In the genomic region with DNA sequence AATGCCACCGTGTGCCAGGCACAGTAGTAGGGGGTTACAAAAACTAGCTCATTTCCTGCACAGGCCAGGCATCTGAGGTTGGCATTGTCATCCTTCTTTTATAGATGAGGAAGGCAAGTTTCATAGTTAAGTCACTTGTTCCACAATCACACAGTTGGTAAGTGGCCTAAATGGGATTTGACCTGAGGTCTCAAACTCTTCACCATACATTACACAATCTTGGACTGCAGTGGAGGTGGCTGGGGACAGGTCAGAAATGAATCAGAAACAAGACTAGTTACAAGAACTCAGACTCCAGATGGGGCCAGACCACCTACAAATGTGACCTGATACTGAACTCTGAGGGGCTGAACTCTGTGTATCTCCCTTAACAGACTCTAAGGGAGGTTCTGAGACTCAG, we compare ENCODE assay signal across 31 cellular contexts. TPM values are rescaled to one million over a fixed set of nuclear protein-coding genes. Genes with fewer than 3 reads are reported as not detected.
"Had no signal": no experiment of that assay in that cellular context is flagged by ENCODE, and none has a peak within 500 bp of the region (broad histone marks: within the 10 kb centered on the region; RNA-seq: fewer than 3 reads in every experiment).

No MANE protein-coding gene starts in this region.

- H3K27ac Mint-ChIP-seq: naive thymus-derived CD4-positive, alpha-beta T cell; natural killer cell; nephron; neural progenitor cell; progenitor cell of endocrine pancreas; stimulated activated naive B cell treated with anti-CD40 and anti-IgM and Interleukin-4, amounts not matched to agents 10 μg/mL and 1 μg/mL and 100 μg/mL, for 72 hours had no signal

- H3K9me3 ChIP-seq: ovary, psoas muscle, right lobe of liver, sigmoid colon, stomach, thoracic aorta, thyroid gland, tibial nerve, upper lobe of left lung, vagina had no signal

- H3K79me2 ChIP-seq: parathyroid adenoma had no signal

- H3K27me3 ChIP-seq: neural progenitor cell, ovary, right lobe of liver, sigmoid colon, thyroid gland, tibial nerve, upper lobe of left lung, vagina had no signal

- H3K36me3 ChIP-seq: neural progenitor cell, ovary, right lobe of liver, sigmoid colon, stomach, thoracic aorta, thyroid gland, tibial nerve, upper lobe of left lung, vagina had no signal

- H3K9me3 Mint-ChIP-seq: natural killer cell, nephron had no signal

- ATAC-seq: naive thymus-derived CD4-positive, alpha-beta T cell; natural killer cell; right cardiac atrium; right lobe of liver; stimulated activated naive B cell treated with anti-CD40 and anti-IgM and Interleukin-4, amounts not matched to agents 10 μg/mL and 1 μg/mL and 100 μg/mL, for 72 hours had no signal

- FAIRE-seq: small intestine, urothelium cell line had no signal

- H3K9ac ChIP-seq: neural progenitor cell, parathyroid adenoma had no signal

- H3K27ac ChIP-seq: neural progenitor cell, ovary, parathyroid adenoma, psoas muscle, right lobe of liver, sigmoid colon, stomach, thoracic aorta, thyroid gland, tibial nerve, upper lobe of left lung, vagina had no signal

- H3K4me1 Mint-ChIP-seq: naive thymus-derived CD4-positive, alpha-beta T cell; natural killer cell; nephron; neural progenitor cell; stimulated activated naive B cell treated with anti-CD40 and anti-IgM and Interleukin-4, amounts not matched to agents 10 μg/mL and 1 μg/mL and 100 μg/mL, for 72 hours had no signal

- H3K4me3 ChIP-seq: neural progenitor cell, ovary, psoas muscle, right lobe of liver, sigmoid colon, stomach, thoracic aorta, thyroid gland, tibial nerve, upper lobe of left lung, vagina had no signal

- H3K36me3 Mint-ChIP-seq: naive thymus-derived CD4-positive, alpha-beta T cell; natural killer cell; neural progenitor cell had no signal

- H3K4me1 ChIP-seq: neural progenitor cell, parathyroid adenoma, psoas muscle, right lobe of liver, sigmoid colon, stomach, thyroid gland, tibial nerve, upper lobe of left lung, vagina had no signal

- H3K4me3 Mint-ChIP-seq: naive thymus-derived CD4-positive, alpha-beta T cell; natural killer cell; nephron; neural progenitor cell; stimulated activated naive B cell treated with anti-CD40 and anti-IgM and Interleukin-4, amounts not matched to agents 10 μg/mL and 1 μg/mL and 100 μg/mL, for 72 hours had no signal

- H2AFZ ChIP-seq: neural progenitor cell, parathyroid adenoma had no signal

- H3K4me2 ChIP-seq: neural progenitor cell had no signal

- DNase-seq: naive thymus-derived CD4-positive, alpha-beta T cell; natural killer cell; occipital lobe; ovary; posterior cingulate gyrus; psoas muscle; right cardiac atrium; right lobe of liver; sigmoid colon; small intestine; stimulated activated CD4-positive, alpha-beta T cell treated with anti-CD3 and anti-CD28 coated beads, Interleukin-15, amount 100 ng/mL, for 24 hours; stimulated activated CD4-positive, alpha-beta T cell treated with anti-CD3 and anti-CD28 coated beads, Interleukin-2, amount 100 ng/mL, for 24 hours; stimulated activated CD4-positive, alpha-beta T cell treated with anti-CD3 and anti-CD28 coated beads, Interleukin-2, amount 100 ng/mL, for 48 hours; stimulated activated CD4-positive, alpha-beta T cell treated with anti-CD3 and anti-CD28 coated beads, Interleukin-4, amount 100 ng/mL, for 24 hours; stimulated activated naive B cell treated with anti-CD40 and anti-IgM and Interleukin-4, amounts not matched to agents 10 μg/mL and 1 μg/mL and 100 μg/mL, for 72 hours; stimulated activated naive CD4-positive, alpha-beta T cell treated with Interleukin-2 at 50 U/mL for 16 hours; stomach; thyroid gland; trophoblast cell; upper lobe of left lung had no signal

RNA-seq across cellular contexts. Expression of gene CHGB, which starts 10.4 kb away (rescaled TPM):
- total RNA-seq: natural killer cell, osteoblast, skeletal muscle tissue, subcutaneous adipose tissue, thoracic aorta had no signal
